Comparison of ENCODE assay signal across 8 cellular contexts in the genomic region with DNA sequence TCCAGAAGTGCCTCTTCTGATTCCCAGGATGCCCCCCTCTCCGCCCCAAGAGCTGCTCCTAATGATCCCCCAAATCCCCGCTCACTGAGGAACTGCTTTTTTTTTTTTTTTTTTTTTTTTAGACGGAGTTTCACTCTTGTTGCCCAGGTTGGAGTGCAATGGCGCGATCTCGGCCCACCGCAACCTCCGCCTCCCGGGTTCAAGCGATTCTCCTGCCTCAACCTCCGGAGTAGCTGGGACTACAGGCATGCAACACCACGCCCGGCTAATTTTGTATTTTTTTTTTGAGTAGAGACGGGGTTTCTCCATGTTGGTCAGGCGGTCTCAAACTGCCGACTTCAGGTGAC. TPM values are rescaled to one million over a fixed set of nuclear protein-coding genes. Genes with fewer than 3 reads are reported as not detected.
A peak's percentile ranks its signal among the peaks of the same experiment; 100 is the strongest.
DNase-seq lines count a peak whose midpoint lies in the region; ATAC-seq and TF ChIP-seq lines count a peak whose summit lies in the region.
"Not testable (repeated sequence)": the region's sequence is repeated elsewhere in the genome, so short reads cannot be mapped to it uniquely, and the experiment has no call there.

No MANE protein-coding gene starts in this region.

- CTCF ChIA-PET in IMR-90 (lab: Yijun Ruan, JAX): interaction anchor here (0.7 kb wide), 1 partner anchor 119 kb away, joined by 3 read pairs; no protein-coding TSS in a partner anchor

- H3K27me3 ChIP-seq in BLaER1; IMR-90 (ENCODE audit: control insufficient read depth, insufficient read depth, low read length); WERI-Rb-1 (ENCODE audit: insufficient read depth, low read depth, severe bottlenecking); esophagus (ENCODE audit: control insufficient read depth in 1 of 2, insufficient read depth in 2 of 2, low read length in 2 of 2); layer of hippocampus (ENCODE audit: control insufficient read depth, insufficient read depth, low read length); neuronal stem cell (ENCODE audit: control insufficient read depth in 3 of 3, insufficient read depth in 3 of 3, low read depth in 1 of 3, low read length in 3 of 3): not testable (repeated sequence)

- TF ChIP-seq POLR2A in IMR-90 (IDR thresholded peaks at IDR 0.05; ENCODE audit: low read depth, low read length): not testable (repeated sequence)

- not testable (repeated sequence) for DNase-seq in IMR-90; WERI-Rb-1; astrocyte of the spinal cord (ENCODE audit: low read depth, low spot score); neuronal stem cell (ENCODE audit: low spot score); substantia nigra (lab: John Stamatoyannopoulos, UW)

- peak overlapping the region; percentile 92 for H2AK9ac ChIP-seq in IMR-90 (replicated peaks; ENCODE audit: low read depth, low read length, poor library complexity)

- H3K27ac ChIP-seq in BLaER1 (peak overlapping the region; percentile 88), IMR-90 (ENCODE audit: insufficient read depth, low read length) (peak overlapping the region; percentile 81), WERI-Rb-1 (peak overlapping the region; percentile 75), esophagus (ENCODE audit: low read depth in 2 of 2, low read length in 1 of 2) (peak overlapping the region; percentile 91 to 95), layer of hippocampus (ENCODE audit: low read depth, low read length) (peak overlapping the region; percentile 100), neuronal stem cell (replicated peaks; ENCODE audit: low read length) (peak overlapping the region; percentile 68), substantia nigra (ENCODE audit: low read depth, low read length, poor library complexity, severe bottlenecking) (peak overlapping the region; percentile 99)

- peak overlapping the region; percentile 96 for H3K4ac ChIP-seq in IMR-90 (ENCODE audit: low read depth, low read length)
- H3K4ac ChIP-seq in neuronal stem cell (ENCODE audit: low read length): not testable (repeated sequence)

- intact Hi-C loops in IMR-90 (cut with micrococcal nuclease): not testable (repeated sequence)

- H3K9me3 ChIP-seq in BLaER1; IMR-90 (ENCODE audit: control insufficient read depth, insufficient read depth, low read length); WERI-Rb-1 (ENCODE audit: severe bottlenecking); esophagus (ENCODE audit: control insufficient read depth in 2 of 2, insufficient read depth in 1 of 2, low read depth in 1 of 2, low read length in 1 of 2); neuronal stem cell (replicated peaks in 1 of 2; ENCODE audit: control insufficient read depth in 2 of 2, insufficient read depth in 1 of 2, low read depth in 1 of 2, low read length in 2 of 2): not testable (repeated sequence)

- not testable (repeated sequence) for H2BK120ac ChIP-seq in IMR-90 (ENCODE audit: low read depth, low read length); neuronal stem cell (ENCODE audit: low read depth, low read length)

- H3K9ac ChIP-seq in BLaER1 (peak overlapping the region; percentile 94), IMR-90 (ENCODE audit: low read depth, low read length) (peak overlapping the region; percentile 76)
- H3K9ac ChIP-seq in neuronal stem cell (ENCODE audit: low read depth, low read length, poor library complexity): not testable (repeated sequence)

- peaks cover 40% of the 10 kb centered on the region for H3K4me1 ChIP-seq in BLaER1
- not testable (repeated sequence) for H3K4me1 ChIP-seq in IMR-90 (ENCODE audit: control insufficient read depth, insufficient read depth, low read length); esophagus (ENCODE audit: control insufficient read depth in 2 of 2, insufficient read depth in 2 of 2, low read length in 1 of 2); neuronal stem cell (ENCODE audit: control insufficient read depth in 2 of 2, insufficient read depth in 1 of 2, low read depth in 1 of 2, low read length in 2 of 2)

- peak overlapping the region; percentile 80 for H2BK5ac ChIP-seq in IMR-90 (ENCODE audit: low read depth, low read length, poor library complexity, severe bottlenecking)
- H2BK5ac ChIP-seq in neuronal stem cell (ENCODE audit: low read length): peak overlapping the region; percentile 21

- not testable (repeated sequence) for ATAC-seq in IMR-90 (ENCODE audit: low read depth)

- H3K9me1 ChIP-seq in IMR-90 (ENCODE audit: insufficient read depth, low read length): not testable (repeated sequence)

- peak overlapping the region; percentile 83; the same call in 1 of the 2 replicates for H2AK5ac ChIP-seq in IMR-90 (ENCODE audit: low read depth, low read length)
- not testable (repeated sequence) for H2AK5ac ChIP-seq in neuronal stem cell (ENCODE audit: low read depth, low read length)

- peak overlapping the region; percentile 96; the same call in 1 of the 2 replicates for H3K14ac ChIP-seq in IMR-90 (replicated peaks; ENCODE audit: low read depth, low read length)
- H3K14ac ChIP-seq in neuronal stem cell (ENCODE audit: low read length): not testable (repeated sequence)

- peak overlapping the region; percentile 38; the same call in 1 of the 2 replicates for H4K5ac ChIP-seq in IMR-90 (ENCODE audit: low read depth, low read length)

- H3K4me2 ChIP-seq in BLaER1: peak overlapping the region; percentile 89
- H3K4me2 ChIP-seq in IMR-90 (ENCODE audit: low read depth, low read length): peak overlapping the region; percentile 81
- peak overlapping the region; percentile 77 for H3K4me2 ChIP-seq in neuronal stem cell (ENCODE audit: insufficient read depth, low read length, poor library complexity, severe bottlenecking)

- POLR2A ChIA-PET in IMR-90 (lab: Charles Lee; ENCODE audit: unreplicated experiment): interaction anchor here (0.6 kb wide), 1 partner anchor 76 kb away, joined by 3 read pairs; no protein-coding TSS in a partner anchor

- BruUV-seq in IMR-90 (replicated peaks; lab: Mats Ljungman, UMichigan): not testable (repeated sequence)

- H4K91ac ChIP-seq in IMR-90 (ENCODE audit: insufficient read depth, low read depth, low read length): peak overlapping the region; percentile 95; the same call in 1 of the 2 replicates
- H4K91ac ChIP-seq in neuronal stem cell (ENCODE audit: low read depth, low read length, poor library complexity): not testable (repeated sequence)

- peak overlapping the region; percentile 94 to 98; a peak in 2 of 4 replicates for H4K8ac ChIP-seq in IMR-90 (ENCODE audit: low read depth in 2 of 2, low read length in 2 of 2)
- H4K8ac ChIP-seq in neuronal stem cell (ENCODE audit: low read depth, low read length): not testable (repeated sequence)

- TF ChIP-seq RAD21 in IMR-90 (IDR thresholded peaks at IDR 0.05; ENCODE audit: low read length): not testable (repeated sequence)

- not testable (repeated sequence) for H2BK12ac ChIP-seq in neuronal stem cell (ENCODE audit: low read length)

- peaks cover 9 to 32% of the 10 kb centered on the region in 2 experiments; a peak in 3 of 4 replicates for H3K79me1 ChIP-seq in IMR-90 (ENCODE audit: low read depth in 1 of 2, low read length in 2 of 2)
- not testable (repeated sequence) for H3K79me1 ChIP-seq in neuronal stem cell (ENCODE audit: low read depth, low read length)

- WGBS in IMR-90 (ENCODE audit: extremely low coverage in 2 of 2, insufficient read length in 1 of 2), 2 experiments: no CpG with 5 or more reads among the region's 16 CpGs
- WGBS in esophagus, 2 donors: 30 to 33% methylated on average over 16 of the region's 16 CpGs
- WGBS in neuronal stem cell (ENCODE audit: extremely low coverage in 2 of 2, insufficient read length in 2 of 2, insufficient replicate concordance in 1 of 2), 2 donors: no CpG with 5 or more reads among the region's 16 CpGs

- H4K20me1 ChIP-seq in BLaER1 (peaks cover 37% of the 10 kb centered on the region), IMR-90 (ENCODE audit: insufficient read depth, low read length) (peaks cover 24% of the 10 kb centered on the region; the same call in 1 of the 2 replicates)

- in situ Hi-C loops in IMR-90 (cut with MboI; ENCODE audit: low sequenced_read_pairs); astrocyte of the spinal cord (cut with HindIII; ENCODE audit: low sequenced_read_pairs): not testable (repeated sequence)

- H2BK20ac ChIP-seq in IMR-90 (ENCODE audit: low read depth, low read length): not testable (repeated sequence)

- peak overlapping the region; percentile 53; the same call in 1 of the 2 replicates for H3K23ac ChIP-seq in IMR-90 (ENCODE audit: low read depth, low read length)
- H3K23ac ChIP-seq in neuronal stem cell (ENCODE audit: low read depth, low read length, poor library complexity): not testable (repeated sequence)

- not testable (repeated sequence) for H3K56ac ChIP-seq in IMR-90 (ENCODE audit: extremely low read depth, insufficient read depth, low read length)

- not testable (repeated sequence) for TF ChIP-seq CTCF in IMR-90 (conservative IDR thresholded peaks at IDR 0.05; ENCODE audit: low read depth, low read length); WERI-Rb-1 (IDR thresholded peaks at IDR 0.05; ENCODE audit: low read depth, low read length); astrocyte of the spinal cord (IDR thresholded peaks at IDR 0.05; ENCODE audit: low read depth, low read length)

- not testable (repeated sequence) for H2BK15ac ChIP-seq in IMR-90 (ENCODE audit: low read depth, low read length); neuronal stem cell (ENCODE audit: low read length)

- dilution Hi-C loops in IMR-90 (cut with HindIII; ENCODE audit: low sequenced_read_pairs, unreplicated experiment): not testable (repeated sequence)

- not testable (repeated sequence) for H3K18ac ChIP-seq in IMR-90 (ENCODE audit: low read depth, low read length)
- H3K18ac ChIP-seq in neuronal stem cell (ENCODE audit: low read length): peak overlapping the region; percentile 73

- H3K36me3 ChIP-seq in BLaER1 (peaks cover 10% of the 10 kb centered on the region), WERI-Rb-1 (peaks cover 11% of the 10 kb centered on the region), neuronal stem cell (replicated peaks in 1 of 2; ENCODE audit: control insufficient read depth in 2 of 2, insufficient read depth in 2 of 2, low read length in 2 of 2) (peaks cover 7 to 15% of the 10 kb centered on the region in 2 donors)
- H3K36me3 ChIP-seq in IMR-90 (ENCODE audit: control insufficient read depth, insufficient read depth, low read length); esophagus (ENCODE audit: control insufficient read depth in 2 of 2, insufficient read depth in 2 of 2, low read length in 1 of 2): not testable (repeated sequence)

- H2AFZ ChIP-seq in IMR-90 (replicated peaks; ENCODE audit: low read length, poor library complexity): peak overlapping the region; percentile 95
- H2AFZ ChIP-seq in neuronal stem cell (ENCODE audit: low read length): peak overlapping the region; percentile 94

- H3K4me3 ChIP-seq in BLaER1: peak overlapping the region; percentile 91
- H3K4me3 ChIP-seq in IMR-90 (ENCODE audit: insufficient read depth, low read depth, low read length): peak overlapping the region; percentile 73
- peak overlapping the region; percentile 72 for H3K4me3 ChIP-seq in WERI-Rb-1 (ENCODE audit: low read depth, low read length)
- H3K4me3 ChIP-seq in astrocyte of the spinal cord (ENCODE audit: low read depth, low read length): peak overlapping the region; percentile 87
- H3K4me3 ChIP-seq in esophagus (ENCODE audit: low read depth in 1 of 2, low read length in 2 of 2): peak overlapping the region; percentile 48 to 73
- H3K4me3 ChIP-seq in neuronal stem cell (ENCODE audit: low read length in 2 of 2): peak overlapping the region; percentile 76 to 81

RNA-seq across cellular contexts. Expression of a gene that starts 0.8 kb away (rescaled TPM):
- total RNA-seq in IMR-90 (2012; rRNA removed): 41.1 and 47.3 TPM in 2 replicates
- polyA plus RNA-seq in IMR-90 (2012; rRNA removed): 21.1 and 23.8 TPM in 2 replicates
- 9.6 and 14.6 TPM in 2 replicates for polyA plus RNA-seq in IMR-90 (2012; cell fraction: cytosol; rRNA removed)
- polyA plus RNA-seq in IMR-90 (2012; cell fraction: nucleus; rRNA removed; ENCODE audit: low replicate concordance): 13.8 and 34.2 TPM in 2 replicates
- 1 to 10 TPM; 9.0 to 9.6 TPM for polyA plus RNA-seq in esophagus
- 24.5 TPM for polyA plus RNA-seq in neuronal stem cell (2013, experiment 1 of 2)
- 25.1 TPM for polyA plus RNA-seq in neuronal stem cell (2013, experiment 2 of 2)

RNA-seq across cellular contexts. Expression of a gene that starts 58.2 kb away (rescaled TPM):
- total RNA-seq in IMR-90 (2012; rRNA removed): 10.3 and 12.0 TPM in 2 replicates
- polyA plus RNA-seq in IMR-90 (2012; rRNA removed): 14.8 and 16.3 TPM in 2 replicates
- polyA plus RNA-seq in IMR-90 (2012; cell fraction: cytosol; rRNA removed): 17.5 and 28.5 TPM in 2 replicates
- polyA plus RNA-seq in IMR-90 (2012; cell fraction: nucleus; rRNA removed; ENCODE audit: low replicate concordance): 25.8 and 30.3 TPM in 2 replicates
- 1 to 10 TPM; 3.6 to 4.5 TPM for polyA plus RNA-seq in esophagus
- polyA plus RNA-seq in neuronal stem cell (2013, experiment 1 of 2): 23.9 TPM
- polyA plus RNA-seq in neuronal stem cell (2013, experiment 2 of 2): 22.3 TPM
